8 cellular contexts compared by ENCODE assay signal in the genomic region with DNA sequence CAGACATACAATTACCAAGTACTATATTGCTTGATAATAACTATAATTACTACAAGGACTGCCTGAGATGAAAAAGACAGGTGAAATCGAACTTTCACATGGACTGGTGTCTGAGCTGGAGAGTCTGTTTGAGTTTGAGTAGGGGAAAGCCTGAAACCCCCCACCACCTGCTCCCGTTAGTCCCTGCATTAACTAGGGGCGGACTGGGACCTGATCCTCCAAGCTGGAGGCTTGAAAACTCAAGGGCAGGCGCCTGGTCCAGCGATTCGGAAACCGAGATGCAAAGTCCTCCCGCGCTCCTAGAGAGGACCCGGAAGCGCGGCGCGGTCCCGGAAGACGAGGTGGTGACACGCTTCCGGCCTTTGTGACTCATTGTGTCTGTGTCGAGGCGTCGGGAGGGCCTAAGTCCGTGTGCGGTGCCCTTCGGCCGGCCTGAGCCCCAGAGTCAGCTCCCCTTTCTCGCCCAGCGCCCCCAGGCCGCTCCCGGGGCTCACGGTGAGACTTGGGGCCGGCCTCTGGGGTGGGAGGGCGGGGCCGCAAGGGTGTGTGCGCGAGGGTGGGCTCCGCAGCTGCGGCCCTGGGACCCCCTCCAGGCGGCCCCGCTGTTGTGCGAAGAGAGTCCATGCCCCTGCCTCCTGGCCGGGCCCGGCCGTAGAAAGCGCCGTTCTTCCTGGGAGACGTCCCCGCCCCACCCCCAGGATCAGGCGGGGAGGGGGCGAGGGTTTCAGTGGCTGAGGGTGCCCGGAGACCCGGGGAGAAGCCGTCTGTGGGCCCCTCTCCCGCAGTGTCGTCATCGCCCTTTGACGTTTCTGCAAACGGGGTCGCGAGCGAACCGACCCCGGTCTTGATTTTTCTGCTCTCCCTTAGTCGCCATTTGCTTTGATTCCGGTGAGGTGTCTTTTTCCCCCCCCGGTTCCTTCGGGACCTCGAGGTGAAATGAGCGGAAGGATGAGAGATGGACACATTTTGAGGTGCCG. TPM values are rescaled to one million over a fixed set of nuclear protein-coding genes. Genes with fewer than 3 reads are reported as not detected.
DNase-seq lines count a peak whose midpoint lies in the region; ATAC-seq, FAIRE-seq and TF ChIP-seq lines count a peak whose summit lies in the region.

TSS of gene ZKSCAN1 (plus strand) at position 365 of the 977 bp plus-strand sequence. CDS start 7,911 bp downstream, outside the sequence.

- H3K27ac ChIP-seq in HUES6 (ENCODE audit: low read depth, low read length) (peak within 1 kb of the TSS; percentile 91), OCI-LY1 (ENCODE audit: low read depth, low read length, poor library complexity, severe bottlenecking) (no peak within 1 kb of the TSS), endothelial cell of umbilical vein (ENCODE audit: insufficient read depth, low read depth, low read length) (peak within 1 kb of the TSS; percentile 98)

- H3K4me1 ChIP-seq in HUES6 (ENCODE audit: control insufficient read depth, insufficient read depth, low read length) (peaks cover 12% of the 10 kb centered on the region), OCI-LY1 (ENCODE audit: insufficient read depth, low read length, severe bottlenecking) (peaks cover 23% of the 10 kb centered on the region), endothelial cell of umbilical vein (ENCODE audit: control insufficient read depth, extremely low read depth, insufficient read depth, low read length) (peaks cover 12% of the 10 kb centered on the region)

- no peaks in the 10 kb centered on the region for H3K9me1 ChIP-seq in endothelial cell of umbilical vein (replicated peaks; ENCODE audit: control insufficient read depth, extremely low read depth, insufficient read depth, low read length)

- FAIRE-seq in endothelial cell of umbilical vein (lab: Jason Lieb, UNC): peak; percentile 96

- ATAC-seq in GM21423 (IDR thresholded peaks at IDR 0.05; ENCODE audit: unreplicated experiment): peak; percentile 96

- H3K4me2 ChIP-seq in OCI-LY1 (ENCODE audit: low read length) (peak within 1 kb of the TSS; percentile 99), endothelial cell of umbilical vein (ENCODE audit: insufficient read depth, low read length) (peak within 1 kb of the TSS; percentile 97)

- no peaks in the 10 kb centered on the region for H3F3A ChIP-seq in OCI-LY1 (ENCODE audit: insufficient read depth, low read length)

- CTCF ChIA-PET in endothelial cell of umbilical vein (lab: Charles Lee): interaction anchor here (0.9 to 2.5 kb wide), 6 partner anchors 21 to 102 kb away, joined by 3 to 19 read pairs (median 4); no protein-coding TSS in a partner anchor

- peak; percentile 96 for DNase-seq in D341Med (ENCODE audit: low spot score)
- peak; percentile 88 for DNase-seq in activated CD8-positive, alpha-beta memory T cell treated with anti-CD3 and anti-CD28 coated beads, Interleukin-2, amount 50 U/mL, for 48 hours
- DNase-seq in endothelial cell of umbilical vein (ENCODE audit: low read depth, low spot score): peak; percentile 89
- peak; percentile 92 for DNase-seq in midbrain (lab: John Stamatoyannopoulos, UW)
- peak; percentile 75 to 80 for DNase-seq in stimulated activated CD8-positive, alpha-beta memory T cell treated with anti-CD3 and anti-CD28 coated beads, Interleukin-15, amount 100 ng/mL, for 48 hours (ENCODE audit: low read depth in 2 of 2)

- TF ChIP-seq CTCF in OCI-LY1 (IDR thresholded peaks at IDR 0.05; ENCODE audit: low read length) (no peak), endothelial cell of umbilical vein (IDR thresholded peaks at IDR 0.05; ENCODE audit: extremely low read depth in 1 of 2, insufficient read depth in 1 of 2, low read depth in 1 of 2, low read length in 2 of 2) (no peak)

- peak within 1 kb of the TSS; percentile 94 for H3K9ac ChIP-seq in HUES6 (ENCODE audit: low read length)
- H3K9ac ChIP-seq in OCI-LY1 (ENCODE audit: low read length): peak within 1 kb of the TSS; percentile 98
- H3K9ac ChIP-seq in endothelial cell of umbilical vein (replicated peaks; ENCODE audit: extremely low read depth, insufficient read depth, low read length): peak within 1 kb of the TSS; percentile 99

- dilution Hi-C loops in endothelial cell of umbilical vein (cut with MboI; ENCODE audit: extremely low pct_ligation_motif_present, low sequenced_read_pairs): no loop called here

- TSS peak; percentile 57 for BruUV-seq in endothelial cell of umbilical vein (replicated peaks; lab: Mats Ljungman, UMichigan)

- H3K9me3 ChIP-seq in HUES6 (ENCODE audit: control insufficient read depth, insufficient read depth, low read depth, low read length): no peaks in the 10 kb centered on the region
- H3K9me3 ChIP-seq in OCI-LY1 (ENCODE audit: low read length): no peaks in the 10 kb centered on the region
- no peaks in the 10 kb centered on the region for H3K9me3 ChIP-seq in endothelial cell of umbilical vein (replicated peaks; ENCODE audit: control insufficient read depth, insufficient read depth, low read length)

- peak within 1 kb of the TSS; percentile 97 for H3K4me3 ChIP-seq in HUES6 (ENCODE audit: low read depth, low read length)
- peak within 1 kb of the TSS; percentile 99 for H3K4me3 ChIP-seq in OCI-LY1 (ENCODE audit: low read depth, low read length, poor library complexity, severe bottlenecking)
- H3K4me3 ChIP-seq in endothelial cell of umbilical vein (replicated peaks in 1 of 3; ENCODE audit: insufficient read depth in 1 of 3, low read depth in 1 of 3, low read length in 3 of 3): peak within 1 kb of the TSS; percentile 92 to 100 (median 97)

- peak; percentile 89 for TF ChIP-seq POLR2A in endothelial cell of umbilical vein (IDR thresholded peaks at IDR 0.05; ENCODE audit: low read depth, low read length)

- intact Hi-C loops in endothelial cell of umbilical vein (cut with micrococcal nuclease): loop anchor here (1.0 to 2.0 kb wide), 4 partner anchors 18 to 66 kb away; partner anchors contain the start of genes ZNF3 and ZSCAN21

- H4K20me1 ChIP-seq in OCI-LY1 (ENCODE audit: insufficient read depth, low read length): no peaks in the 10 kb centered on the region
- no peaks in the 10 kb centered on the region for H4K20me1 ChIP-seq in endothelial cell of umbilical vein (replicated peaks; ENCODE audit: control insufficient read depth, extremely low read depth, insufficient read depth, low read length)

- H3K36me3 ChIP-seq in HUES6 (ENCODE audit: control insufficient read depth, insufficient read depth, low read length) (peaks cover 9% of the 10 kb centered on the region), OCI-LY1 (ENCODE audit: insufficient read depth, low read length) (peaks cover 17% of the 10 kb centered on the region; the same call in 1 of the 2 replicates), endothelial cell of umbilical vein (ENCODE audit: control insufficient read depth in 2 of 2, extremely low read depth in 1 of 2, insufficient read depth in 2 of 2, low read length in 2 of 2) (peaks cover 0 to 2% of the 10 kb centered on the region in 2 experiments)

- H2AFZ ChIP-seq in OCI-LY1 (ENCODE audit: low read length) (peak within 1 kb of the TSS; percentile 98), endothelial cell of umbilical vein (ENCODE audit: low read depth, low read length) (peak within 1 kb of the TSS; percentile 46)

- POLR2A ChIA-PET in endothelial cell of umbilical vein (lab: Charles Lee): interaction anchor here (0.5 to 2.1 kb wide), 6 partner anchors 11 to 123 kb away, joined by 3 to 7 read pairs (median 3); partner anchors contain the start of gene ZSCAN21

- H3K9me2 ChIP-seq in OCI-LY1 (ENCODE audit: low read depth, low read length): no peaks in the 10 kb centered on the region

- H3K79me2 ChIP-seq in OCI-LY1 (ENCODE audit: insufficient read depth, low read length) (peaks cover 47% of the 10 kb centered on the region), endothelial cell of umbilical vein (ENCODE audit: control insufficient read depth, insufficient read depth, low read length) (peaks cover 39% of the 10 kb centered on the region)

- H3K27me3 ChIP-seq in HUES6 (ENCODE audit: control insufficient read depth, insufficient read depth, low read length) (no peaks in the 10 kb centered on the region; the same call in 1 of the 2 replicates), OCI-LY1 (ENCODE audit: insufficient read depth, low read length) (no peaks in the 10 kb centered on the region), endothelial cell of umbilical vein (ENCODE audit: control insufficient read depth in 2 of 2, insufficient read depth in 2 of 2, low read length in 2 of 2) (no peaks in the 10 kb centered on the region)

TF ChIP-seq in endothelial cell of umbilical vein, 7 proteins besides CTCF, POLR2A, EP300 and RAD21:
- TF ChIP-seq, protein P1, sequence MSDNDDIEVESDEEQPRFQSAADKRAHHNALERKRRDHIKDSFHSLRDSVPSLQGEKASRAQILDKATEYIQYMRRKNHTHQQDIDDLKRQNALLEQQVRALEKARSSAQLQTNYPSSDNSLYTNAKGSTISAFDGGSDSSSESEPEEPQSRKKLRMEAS (IDR thresholded peaks at IDR 0.05; ENCODE audit: insufficient read depth, insufficient read length): no peak
- peak; percentile 84 for TF ChIP-seq JUN (IDR thresholded peaks at IDR 0.05; ENCODE audit: borderline replicate concordance, insufficient read depth, insufficient read length, low read depth)
- TF ChIP-seq FOS (IDR thresholded peaks at IDR 0.05; ENCODE audit: borderline replicate concordance, insufficient read depth, low read length): peak; percentile 79
- peak; percentile 98 for TF ChIP-seq POLR2AphosphoS5 (IDR thresholded peaks at IDR 0.05; ENCODE audit: insufficient read depth, low read depth, low read length)
TF ChIP-seq in endothelial cell of umbilical vein: peak in this region for 3.

RNA-seq across cellular contexts. Expression of gene ZKSCAN1, which starts in this region (rescaled TPM):
- 52.8 and 57.8 TPM in 2 replicates for total RNA-seq in endothelial cell of umbilical vein
- polyA plus RNA-seq in endothelial cell of umbilical vein: 9.4 and 12.3 TPM in 2 replicates
- polyA plus RNA-seq in endothelial cell of umbilical vein (2011; cell fraction: cytosol; rRNA removed): 12.5 and 15.6 TPM in 2 replicates
- polyA plus RNA-seq in endothelial cell of umbilical vein (2011; cell fraction: nucleus; rRNA removed): 27.3 and 33.3 TPM in 2 replicates
- 17.6 and 19.8 TPM in 2 replicates for polyA plus RNA-seq in endothelial cell of umbilical vein (2012)
- 73.9 and 105 TPM in 2 replicates for polyA minus RNA-seq in endothelial cell of umbilical vein
- 18.9 TPM for polyA minus RNA-seq in endothelial cell of umbilical vein (2011; cell fraction: cytosol; rRNA and poly(A)+ RNA removed)
- 20.2 and 27.3 TPM in 2 replicates for polyA minus RNA-seq in endothelial cell of umbilical vein (2011; cell fraction: nucleus; rRNA and poly(A)+ RNA removed)
